Comparison of ENCODE assay signal across 8 cellular contexts in genomic region chr4:113683143-113683542, GRCh38.
DNase-seq lines count a peak whose midpoint lies in the region; ATAC-seq and TF ChIP-seq lines count a peak whose summit lies in the region.

No MANE protein-coding gene starts in this region.

- intact Hi-C loops in CD4-positive, alpha-beta T cell (cut with DNase I, micrococcal nuclease): loop anchor here in 1 of 2 experiments (1.0 to 5.0 kb wide), 3 partner anchors 46 to 136 kb away; partner anchors contain the start of gene CAMK2D
- intact Hi-C loops in CD14-positive monocyte (cut with micrococcal nuclease): no loop called here

- peak; percentile 40 to 77 (median 46) for DNase-seq in CD4-positive, alpha-beta T cell
- peak; percentile 32 to 79 for DNase-seq in activated CD4-positive, alpha-beta T cell treated with anti-CD3 and anti-CD28 coated beads, Interleukin-2, amount 50 U/mL, for 24 hours (ENCODE audit: low read depth in 1 of 2, low spot score in 1 of 2)
- no peak for DNase-seq in glutamatergic neuron
- peak; percentile 78 for DNase-seq in stimulated activated naive CD4-positive, alpha-beta T cell treated with Interleukin-2 at 50 U/mL for 16 hours (lab: John Stamatoyannopoulos, UW)
- no peak for DNase-seq in CD14-positive monocyte (ENCODE audit: low spot score)
- no peak for DNase-seq in endothelial cell (ENCODE audit: low spot score)

- CTCF ChIA-PET in CD4-positive, alpha-beta T cell (lab: Charles Lee): interaction anchor here (1.0 to 1.5 kb wide), 2 partner anchors 136 kb away, joined by 3 to 6 read pairs; no protein-coding TSS in a partner anchor

- H3K27me3 Mint-ChIP-seq in CD4-positive, alpha-beta T cell: no peaks in the 10 kb centered on the region
- H3K27me3 Mint-ChIP-seq in glutamatergic neuron (ENCODE audit: unreplicated experiment): no peaks in the 10 kb centered on the region
- peaks cover 0 to 1% (median 0%) of the 10 kb centered on the region in 3 donors for H3K27me3 Mint-ChIP-seq in CD14-positive monocyte (ENCODE audit: low read depth in 3 of 3)
- H3K27me3 Mint-ChIP-seq in endothelial cell (ENCODE audit: unreplicated experiment): peaks cover 3% of the 10 kb centered on the region

- H3K4me3 Mint-ChIP-seq in CD4-positive, alpha-beta T cell: peak overlapping the region; percentile 47
- H3K4me3 Mint-ChIP-seq in glutamatergic neuron (ENCODE audit: unreplicated experiment) (no peak overlapping the region), CD14-positive monocyte (no peak overlapping the region), endothelial cell (ENCODE audit: unreplicated experiment) (no peak overlapping the region)

- POLR2A ChIA-PET in CD4-positive, alpha-beta T cell (lab: Charles Lee): interaction anchor here (1.2 to 1.5 kb wide), 2 partner anchors 77 to 135 kb away, joined by 6 read pairs; no protein-coding TSS in a partner anchor

- peaks cover 3% of the 10 kb centered on the region for H3K36me3 Mint-ChIP-seq in CD4-positive, alpha-beta T cell (ENCODE audit: low read depth)
- H3K36me3 Mint-ChIP-seq in glutamatergic neuron (ENCODE audit: unreplicated experiment) (no peaks in the 10 kb centered on the region), CD14-positive monocyte (peaks cover 8 to 14% of the 10 kb centered on the region in 2 donors), endothelial cell (ENCODE audit: low read depth, unreplicated experiment) (no peaks in the 10 kb centered on the region)

- H3K4me1 Mint-ChIP-seq in CD4-positive, alpha-beta T cell (ENCODE audit: low read depth): peaks cover 42% of the 10 kb centered on the region
- H3K4me1 Mint-ChIP-seq in glutamatergic neuron (ENCODE audit: low read depth, unreplicated experiment) (peaks cover 16% of the 10 kb centered on the region), CD14-positive monocyte (peaks cover 2% of the 10 kb centered on the region), endothelial cell (ENCODE audit: unreplicated experiment) (no peaks in the 10 kb centered on the region)

- no peaks in the 10 kb centered on the region for H3K9me3 Mint-ChIP-seq in CD4-positive, alpha-beta T cell
- H3K9me3 Mint-ChIP-seq in glutamatergic neuron (ENCODE audit: unreplicated experiment): peaks cover 3% of the 10 kb centered on the region
- peaks cover 3 to 15% (median 9%) of the 10 kb centered on the region in 7 donors for H3K9me3 Mint-ChIP-seq in CD14-positive monocyte
- H3K9me3 Mint-ChIP-seq in endothelial cell (ENCODE audit: unreplicated experiment): no peaks in the 10 kb centered on the region

- H3K27ac Mint-ChIP-seq in CD4-positive, alpha-beta T cell: peak overlapping the region; percentile 87
- peak overlapping the region; percentile 77 for H3K27ac Mint-ChIP-seq in glutamatergic neuron (ENCODE audit: unreplicated experiment)
- peak overlapping the region in 2 of 7 donors; percentile 9 to 24 for H3K27ac Mint-ChIP-seq in CD14-positive monocyte
- no peak overlapping the region for H3K27ac Mint-ChIP-seq in endothelial cell (ENCODE audit: unreplicated experiment)

- no peaks in the 10 kb centered on the region for H3K27me3 ChIP-seq in CD4-positive, alpha-beta T cell (ENCODE audit: control insufficient read depth, insufficient read depth, low read length)

- ATAC-seq in CD4-positive, alpha-beta T cell (ENCODE audit: poor library complexity): peak; percentile 96
- ATAC-seq in GM19455 (IDR thresholded peaks at IDR 0.05; ENCODE audit: unreplicated experiment): peak; percentile 98
- peak; percentile 99 for ATAC-seq in HG03520 (IDR thresholded peaks at IDR 0.05; ENCODE audit: unreplicated experiment)

- TF ChIP-seq CTCF in CD4-positive, alpha-beta T cell (IDR thresholded peaks at IDR 0.05): no peak
- TF ChIP-seq CTCF in glutamatergic neuron (IDR thresholded peaks at IDR 0.05; ENCODE audit: partially characterized antibody, unreplicated experiment): no peak
- no peak for TF ChIP-seq CTCF in CD14-positive monocyte (IDR thresholded peaks at IDR 0.05)
- no peak for TF ChIP-seq CTCF in endothelial cell (IDR thresholded peaks at IDR 0.05; ENCODE audit: unreplicated experiment)

- H3K9me3 ChIP-seq in CD4-positive, alpha-beta T cell (ENCODE audit: control insufficient read depth, low read length): no peaks in the 10 kb centered on the region

- peak overlapping the region; percentile 56 for H3K27ac ChIP-seq in CD4-positive, alpha-beta T cell (ENCODE audit: low read depth, low read length)

Comparison
In these comparisons a context has a peak if more than half of its experiments do, and no peak if none do; other contexts are left out.
1. DNase-seq: peak in CD4-positive, alpha-beta T cell (10 of 10), activated CD4-positive, alpha-beta T cell treated with anti-CD3 and anti-CD28 coated beads, Interleukin-2, amount 50 U/mL, for 24 hours (2 of 2) and stimulated activated naive CD4-positive, alpha-beta T cell treated with Interleukin-2 at 50 U/mL for 16 hours (single experiment); none in glutamatergic neuron (single experiment), CD14-positive monocyte (single experiment) and endothelial cell (single experiment).
2. Peak in every context shown above with its lines, with median percentiles within 50 percentile points of each other: ATAC-seq.